ENCODE assay signal across 18 cellular contexts in the genomic region with DNA sequence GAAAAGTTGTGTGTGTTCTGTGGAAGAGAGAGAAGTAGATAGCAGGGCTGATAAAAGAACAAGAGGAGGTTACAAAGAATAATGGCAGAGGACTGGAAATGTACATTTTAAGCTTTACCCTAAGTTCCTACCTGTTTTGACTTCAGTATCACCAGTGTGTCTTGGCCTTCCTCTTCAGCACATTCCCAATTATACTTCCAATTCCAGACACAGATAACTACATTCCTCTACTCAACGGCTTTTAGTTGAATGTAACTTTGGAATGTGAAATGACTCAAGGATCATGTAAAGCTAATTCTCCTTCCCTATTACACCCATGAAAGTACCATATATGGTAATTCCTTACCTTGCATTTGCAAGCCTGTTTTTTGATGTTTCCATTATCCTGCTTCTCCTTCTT. TPM values are rescaled to one million over a fixed set of nuclear protein-coding genes. Genes with fewer than 3 reads are reported as not detected.
DNase-seq lines count a peak whose midpoint lies in the region; ATAC-seq, FAIRE-seq and TF ChIP-seq lines count a peak whose summit lies in the region.
"Had no signal": no experiment of that assay in that cellular context is flagged by ENCODE, and none has a peak within 500 bp of the region (broad histone marks: within the 10 kb centered on the region; RNA-seq: fewer than 3 reads in every experiment).

No MANE protein-coding gene starts in this region.

- intact Hi-C loops in Caco-2 (cut with micrococcal nuclease; ENCODE audit: unreplicated experiment), result no loop called here

- POLR2A ChIA-PET in Caco-2 (lab: Charles Lee), result no interaction called here

- BruUV-seq in Caco-2 (replicated peaks; lab: Mats Ljungman, UMichigan), result no TSS peak

- H3K4me1 Mint-ChIP-seq in Caco-2 (ENCODE audit: low read depth, unreplicated experiment), result peaks cover 32% of the 10 kb centered on the region
- H3K4me1 Mint-ChIP-seq: activated naive CD8-positive, alpha-beta T cell treated with anti-CD3 and anti-CD28 coated beads, Interleukin-2, amount 50 U/mL, for 24 hours; immature natural killer cell had no signal

- H3K27ac Mint-ChIP-seq in Caco-2 (ENCODE audit: unreplicated experiment), result no peak overlapping the region
- H3K27ac Mint-ChIP-seq: activated naive CD8-positive, alpha-beta T cell treated with anti-CD3 and anti-CD28 coated beads, Interleukin-2, amount 50 U/mL, for 24 hours; immature natural killer cell had no signal

- no peak for FAIRE-seq in RCC 7860 (lab: Jason Lieb, UNC)

- CTCF ChIA-PET in Caco-2 (lab: Charles Lee), result no interaction called here

- no peaks in the 10 kb centered on the region; the same call in 1 of the 2 replicates for H3K36me3 ChIP-seq in Caco-2 (ENCODE audit: control insufficient read depth, insufficient read depth, low read length)
- H3K36me3 ChIP-seq: BLaER1, neutrophil had no signal

- H3K4me3 ChIP-seq in epithelial cell of esophagus (ENCODE audit: low read length) (no peak overlapping the region), Caco-2 (ENCODE audit: low read depth, low read length) (no peak overlapping the region)
- H3K4me3 ChIP-seq: BLaER1, MG63 had no signal

- TF ChIP-seq CTCF in epithelial cell of esophagus (IDR thresholded peaks at IDR 0.05; ENCODE audit: insufficient read depth, low read depth, low read length, missing control alignments) (no peak), Caco-2 (IDR thresholded peaks at IDR 0.05; ENCODE audit: insufficient read depth in 1 of 2, low read depth in 1 of 2, low read length in 1 of 2, severe bottlenecking in 1 of 2, unreplicated experiment in 1 of 2) (no peak)

- H3K27me3 Mint-ChIP-seq in Caco-2 (ENCODE audit: insufficient read depth, unreplicated experiment), result no peaks in the 10 kb centered on the region

- H3K9me3 Mint-ChIP-seq in Caco-2 (ENCODE audit: unreplicated experiment), result no peaks in the 10 kb centered on the region
- H3K9me3 Mint-ChIP-seq: activated naive CD8-positive, alpha-beta T cell treated with anti-CD3 and anti-CD28 coated beads, Interleukin-2, amount 50 U/mL, for 24 hours had no signal

- H3K27me3 ChIP-seq in Caco-2 (replicated peaks; ENCODE audit: control insufficient read depth, insufficient read depth, low read length), result no peaks in the 10 kb centered on the region
- H3K27me3 ChIP-seq: BLaER1, MG63, neutrophil had no signal

- H3K4me3 Mint-ChIP-seq in Caco-2 (ENCODE audit: unreplicated experiment), result no peak overlapping the region
- H3K4me3 Mint-ChIP-seq: activated naive CD8-positive, alpha-beta T cell treated with anti-CD3 and anti-CD28 coated beads, Interleukin-2, amount 50 U/mL, for 24 hours; immature natural killer cell had no signal

- H3K4me1 ChIP-seq in Caco-2, result peaks cover 21% of the 10 kb centered on the region
- H3K4me1 ChIP-seq: BLaER1 had no signal

- DNase-seq in EH (ENCODE audit: low read depth), result peak; percentile 82
- peak; percentile 27 for DNase-seq in RCC 7860 (ENCODE audit: low spot score)
- peak; percentile 48 for DNase-seq in epithelial cell of esophagus (ENCODE audit: low read depth)
- DNase-seq in non-pigmented ciliary epithelial cell (ENCODE audit: low read depth), result peak; percentile 59
- no peak for DNase-seq in 8988T
- no peak for DNase-seq in NCI-H1930 (lab: John Stamatoyannopoulos, UW)
- no peak for DNase-seq in Caco-2
- DNase-seq: activated CD4-positive, alpha-beta T cell treated with anti-CD3 and anti-CD28 coated beads for 4 hours; activated naive CD8-positive, alpha-beta T cell treated with anti-CD3 and anti-CD28 coated beads, Interleukin-2, amount 50 U/mL, for 24 hours; dermis blood vessel endothelial cell; foreskin melanocyte; immature natural killer cell; MG63; NCI-H2081 treated with DMSO at 0.1 percent for 48 hours; stimulated activated CD4-positive, alpha-beta T cell treated with anti-CD3 and anti-CD28 coated beads, Interleukin-12 subunit alpha, Interleukin-12 subunit beta, amount 100 ng/mL, for 4 hours had no signal

- H3K36me3 Mint-ChIP-seq in Caco-2 (ENCODE audit: insufficient read depth, unreplicated experiment), result peaks cover 21% of the 10 kb centered on the region
- H3K36me3 Mint-ChIP-seq: immature natural killer cell had no signal

- H3K9me3 ChIP-seq in Caco-2, result no peaks in the 10 kb centered on the region
- H3K9me3 ChIP-seq: BLaER1, MG63, neutrophil had no signal

- ATAC-seq in GM19395 (IDR thresholded peaks at IDR 0.05; ENCODE audit: unreplicated experiment), result no peak
- ATAC-seq: activated naive CD8-positive, alpha-beta T cell treated with anti-CD3 and anti-CD28 coated beads, Interleukin-2, amount 50 U/mL, for 24 hours had no signal

RNA-seq across cellular contexts. Expression of a gene that starts 5.0 kb away (rescaled TPM):
- 105 and 122 TPM in 2 replicates for total RNA-seq in Caco-2 (2022)

Comparison
In these comparisons a context has a peak if more than half of its experiments do, and no peak if none do; other contexts are left out.
1. DNase-seq: peak in EH (single experiment), RCC 7860 (single experiment), epithelial cell of esophagus (single experiment) and non-pigmented ciliary epithelial cell (single experiment); none in 8988T (single experiment), NCI-H1930 (0 of 2) and Caco-2 (0 of 2).